ENCODE assay signal across 25 cellular contexts in genomic region chr6:133833905-133834304, GRCh38. TPM values are rescaled to one million over a fixed set of nuclear protein-coding genes. Genes with fewer than 3 reads are reported as not detected.
A peak's percentile ranks its signal among the peaks of the same experiment; 100 is the strongest.
DNase-seq lines count a peak whose midpoint lies in the region; ATAC-seq and TF ChIP-seq lines count a peak whose summit lies in the region.
"Had no signal": no experiment of that assay in that cellular context is flagged by ENCODE, and none has a peak within 500 bp of the region (broad histone marks: within the 10 kb centered on the region; RNA-seq: fewer than 3 reads in every experiment).

No MANE protein-coding gene starts in this region.

- H3K4me3 ChIP-seq in HCT116 (replicated peaks in 1 of 2; ENCODE audit: low read depth in 1 of 2, low read length in 2 of 2) (no peak overlapping the region), fibroblast of pulmonary artery (replicated peaks; ENCODE audit: low read depth, low read length) (no peak overlapping the region), ovary (no peak overlapping the region)
- H3K4me3 ChIP-seq: neural progenitor cell, prostate gland, smooth muscle cell, thyroid gland had no signal

- no peak for TF ChIP-seq POLR2A in HCT116 (IDR thresholded peaks at IDR 0.05; ENCODE audit: borderline replicate concordance, extremely low read depth, insufficient read depth, insufficient read length)
- no peak for TF ChIP-seq POLR2A in ovary (IDR thresholded peaks at IDR 0.05)

- intact Hi-C loops in HCT116 (cut with micrococcal nuclease) (no loop called here), ovary (cut with DNase I) (loop anchor here in 2 of 4 donors (10.0 kb wide), 2 partner anchors 61 to 269 kb away; no protein-coding TSS in a partner anchor), left colon (cut with DNase I, micrococcal nuclease) (no loop called here)

- TF ChIP-seq EP300 in ovary (IDR thresholded peaks at IDR 0.05) = no peak

- H3K9me2 ChIP-seq in HCT116 (ENCODE audit: insufficient read depth) = no peaks in the 10 kb centered on the region

- DNase-seq in HCT116 (ENCODE audit: low read depth, low spot score) (no peak), NCI-H2171 (lab: John Stamatoyannopoulos, UW) (peak; percentile 87), fibroblast of pulmonary artery (ENCODE audit: low read depth) (peak; percentile 67), ovary (peak in 4 of 5 donors; percentile 61 to 82 (median 74)), middle frontal gyrus (ENCODE audit: extremely low spot score, low spot score) (no peak), left colon (no peak)
- DNase-seq: activated naive CD4-positive, alpha-beta T cell treated with anti-CD3 and anti-CD28 coated beads, Interleukin-2, amount 50 U/mL, for 16 hours; activated T-cell treated with anti-CD3 and anti-CD28 coated beads, Interleukin-2, amount 50 U/mL, for 72 hours; anterior cingulate cortex; effector CD4-positive, alpha-beta T cell; left cardiac atrium; midbrain; NCI-H2029 treated with DMSO at 0.1 percent for 48 hours; NCI-H526; SHP77; stimulated activated CD4-positive, alpha-beta T cell treated with anti-CD3 and anti-CD28 coated beads, Interleukin-4, amount 100 ng/mL, for 1 hour; stimulated activated naive CD8-positive, alpha-beta T cell treated with anti-CD3 and anti-CD28 coated beads, Interleukin-15, Interleukin-2, amounts not matched to agents 100 U/mL and 50 U/mL, for 24 hours; thyroid gland had no signal

- CTCF ChIA-PET in HCT116 (lab: Charles Lee) = interaction anchor here (0.9 to 2.2 kb wide), 2 partner anchors 83 to 264 kb away, joined by 3 to 8 read pairs; no protein-coding TSS in a partner anchor

- H3K79me2 ChIP-seq in HCT116 (ENCODE audit: insufficient read depth, low read length) = no peaks in the 10 kb centered on the region

- H3K9ac ChIP-seq in HCT116 (ENCODE audit: low read length) = no peak overlapping the region
- H3K9ac ChIP-seq: neural progenitor cell had no signal

- RAD21 ChIA-PET in HCT116 (lab: Charles Lee; ENCODE audit: low non-redundant PET in 1 of 2, low total read pairs in 2 of 2, uncharacterized antibody in 2 of 2, unreplicated experiment in 2 of 2) = no interaction called here

- BruUV-seq in HCT116 (replicated peaks; lab: Mats Ljungman, UMichigan) = no TSS peak

- POLR2A ChIA-PET in HCT116 (lab: Charles Lee) = no interaction called here

- H3K27me3 ChIP-seq in HCT116 (ENCODE audit: insufficient read depth, low read length) (no peaks in the 10 kb centered on the region), ovary (no peaks in the 10 kb centered on the region)
- H3K27me3 ChIP-seq: neural progenitor cell, thyroid gland had no signal

- H3K27ac ChIP-seq in HCT116 (ENCODE audit: low read depth, low read length) (peak overlapping the region; percentile 8; the same call in 1 of the 2 replicates), ovary (peak overlapping the region in 1 of 2 donors; percentile 54)
- H3K27ac ChIP-seq: neural progenitor cell, prostate gland, thyroid gland had no signal

- TF ChIP-seq CTCF in HCT116 (IDR thresholded peaks at IDR 0.05 in 2 of 3, conservative IDR thresholded peaks at IDR 0.05 in 1 of 3; ENCODE audit: borderline replicate concordance in 1 of 3, insufficient read depth in 1 of 3, low read depth in 2 of 3, low read length in 2 of 3) (no peak), fibroblast of pulmonary artery (IDR thresholded peaks at IDR 0.05; ENCODE audit: low read length, missing control alignments) (no peak), ovary (IDR thresholded peaks at IDR 0.05) (no peak)

- H3K4me1 ChIP-seq in HCT116 (ENCODE audit: control insufficient read depth in 1 of 2, insufficient read depth in 2 of 2, low read length in 2 of 2) (peaks cover 0 to 10% of the 10 kb centered on the region in 2 experiments; a peak in 2 of 4 replicates), ovary (ENCODE audit: insufficient read depth) (peaks cover 8% of the 10 kb centered on the region)
- H3K4me1 ChIP-seq: neural progenitor cell, prostate gland, thyroid gland had no signal

- H4K20me1 ChIP-seq in HCT116 (ENCODE audit: insufficient read depth) = no peaks in the 10 kb centered on the region

- H3K36me3 ChIP-seq in HCT116 (ENCODE audit: control insufficient read depth in 1 of 2, insufficient read depth in 2 of 2, low read length in 2 of 2) (no peaks in the 10 kb centered on the region), ovary (no peaks in the 10 kb centered on the region)
- H3K36me3 ChIP-seq: neural progenitor cell, prostate gland, thyroid gland had no signal

- 5 to 21% (median 18%) methylated on average over 2 of the region's 2 CpGs for WGBS in ovary, 3 donors

- no peak overlapping the region for H3K4me2 ChIP-seq in HCT116 (ENCODE audit: low read length)
- H3K4me2 ChIP-seq: neural progenitor cell, smooth muscle cell had no signal

- no peaks in the 10 kb centered on the region for H3K9me3 ChIP-seq in HCT116 (ENCODE audit: control insufficient read depth in 1 of 2, insufficient read depth in 1 of 2, low read depth in 1 of 2, low read length in 2 of 2)
- H3K9me3 ChIP-seq in ovary = no peaks in the 10 kb centered on the region
- H3K9me3 ChIP-seq: prostate gland, thyroid gland had no signal

- ATAC-seq in HCT116 (no peak), left colon (no peak), HG02870 (IDR thresholded peaks at IDR 0.05; ENCODE audit: unreplicated experiment) (no peak)
- ATAC-seq: activated T-cell treated with anti-CD3 and anti-CD28 coated beads, Interleukin-2, amount 50 U/mL, for 72 hours; stimulated activated naive CD8-positive, alpha-beta T cell treated with anti-CD3 and anti-CD28 coated beads, Interleukin-15, Interleukin-2, amounts not matched to agents 100 U/mL and 50 U/mL, for 24 hours had no signal

- TF ChIP-seq RAD21 in HCT116 (IDR thresholded peaks at IDR 0.05; ENCODE audit: low read depth) = no peak

- H2AFZ ChIP-seq in HCT116 (ENCODE audit: low read depth, low read length, poor library complexity, severe bottlenecking) = no peak overlapping the region
- H2AFZ ChIP-seq: neural progenitor cell had no signal

TF ChIP-seq in HCT116, 20 proteins besides CTCF, POLR2A, EP300 and RAD21:
- TF ChIP-seq ZBTB33 (IDR thresholded peaks at IDR 0.05; ENCODE audit: extremely low read depth, insufficient replicate concordance, low read length) (no peak), FOSL1 (IDR thresholded peaks at IDR 0.05; ENCODE audit: low read depth) (no peak), TCF7L2 (IDR thresholded peaks at IDR 0.05; ENCODE audit: borderline replicate concordance, extremely low read depth, insufficient read depth, insufficient read length) (no peak)

RNA-seq across cellular contexts. Expression of gene TCF21, which starts 55.0 kb away (rescaled TPM):
- 0.20 TPM for total RNA-seq in HCT116 (2021; ENCODE audit: unreplicated experiment)
- 0.01 and 0.04 TPM in 2 replicates for polyA plus RNA-seq in HCT116 (2012)
- 10 to 100 TPM; 23.2 to 47.8 (median 39.3) TPM for total RNA-seq in ovary
- 10 to 100 TPM; 27.6 to 50.9 TPM for polyA plus RNA-seq in ovary
- 1 to 10 TPM; 2.3 to 6.9 TPM for total RNA-seq in left colon
- total RNA-seq: activated T-cell treated with anti-CD3 and anti-CD28 coated beads, Interleukin-2, amount 50 U/mL, for 72 hours; Daoy; OCI-LY7 had no signal
- polyA plus RNA-seq: IgD-negative memory B cell had no signal

Comparison
In these comparisons a context has a peak if more than half of its experiments do, and no peak if none do; other contexts are left out.
1. DNase-seq: peak in NCI-H2171 (single experiment), fibroblast of pulmonary artery (single experiment) and ovary (4 of 5); none in HCT116 (single experiment), middle frontal gyrus (single experiment) and left colon (0 of 2).